In genomic region chr14:105708251-105709134, GRCh38 we compare ENCODE assay signal across 7 cellular contexts.
DNase-seq lines count a peak whose midpoint lies in the region; ATAC-seq, FAIRE-seq and TF ChIP-seq lines count a peak whose summit lies in the region.
"Not testable (repeated sequence)": the region's sequence is repeated elsewhere in the genome, so short reads cannot be mapped to it uniquely, and the experiment has no call there.

No MANE protein-coding gene starts in this region.

- TF ChIP-seq CTCF in GM13976 (IDR thresholded peaks at IDR 0.05; ENCODE audit: borderline replicate concordance, control extremely low read depth, extremely low read depth, insufficient read depth, missing control alignments); Peyer's patch (IDR thresholded peaks at IDR 0.05); GM12878 (IDR thresholded peaks at IDR 0.05 in 2 of 3, conservative IDR thresholded peaks at IDR 0.05 in 1 of 3; ENCODE audit: control insufficient read depth in 2 of 3, extremely low read depth in 1 of 3, insufficient read depth in 1 of 3, low read depth in 3 of 3, low read length in 3 of 3); mucosa of descending colon (IDR thresholded peaks at IDR 0.05): not testable (repeated sequence)

- peak; percentile 30 for DNase-seq in GM13976 (ENCODE audit: low spot score)
- DNase-seq in Peyer's patch: peak in 2 of 3 donors; percentile 52 to 68
- DNase-seq in activated CD8-positive, alpha-beta memory T cell treated with anti-CD3 and anti-CD28 coated beads for 24 hours: peak; percentile 40
- DNase-seq in GM12878 (ENCODE audit: low read depth, low spot score): not testable (repeated sequence)
- peak; percentile 29 for DNase-seq in islet precursor cell
- DNase-seq in mucosa of descending colon: peak in 1 of 3 donors; percentile 62

- H3K36me3 ChIP-seq in Peyer's patch; GM12878 (ENCODE audit: control insufficient read depth in 2 of 2, insufficient read depth in 2 of 2, low read length in 1 of 2); mucosa of descending colon (ENCODE audit: low read depth): not testable (repeated sequence)

- H3K4me2 ChIP-seq in GM12878 (ENCODE audit: control insufficient read depth, insufficient read depth): peak overlapping the region; percentile 26

- peaks cover 24% of the 10 kb centered on the region for H3K79me2 ChIP-seq in GM12878 (ENCODE audit: control insufficient read depth, insufficient read depth, low read length)

- FAIRE-seq in GM12878 (lab: Jason Lieb, UNC): not testable (repeated sequence)

- SMC1A ChIA-PET in GM12878 (lab: Charles Lee; ENCODE audit: uncharacterized antibody, unreplicated experiment): interaction anchor here (1.3 to 2.2 kb wide), 2 partner anchors 569 to 600 kb away, joined by 4 to 5 read pairs; no protein-coding TSS in a partner anchor

- H3K9me3 Mint-ChIP-seq in stimulated activated memory B cell treated with anti-CD40 and anti-IgM and Interleukin-4, amounts not matched to agents 10 μg/mL and 1 μg/mL and 100 μg/mL, for 72 hours: not testable (repeated sequence)

- not testable (repeated sequence) for H3K4me1 ChIP-seq in Peyer's patch; mucosa of descending colon (ENCODE audit: low read depth)
- H3K4me1 ChIP-seq in GM12878 (ENCODE audit: control insufficient read depth, insufficient read depth, low read length): peaks cover 15% of the 10 kb centered on the region

- H4K20me1 ChIP-seq in GM12878 (ENCODE audit: control insufficient read depth, insufficient read depth): not testable (repeated sequence)

- POLR2A ChIA-PET in GM12878 (lab: Charles Lee): not testable (repeated sequence)

- H2AFZ ChIP-seq in GM12878 (ENCODE audit: control insufficient read depth, low read depth, low read length): not testable (repeated sequence)

- H3K4me3 ChIP-seq in Peyer's patch (peak overlapping the region in 2 of 4 donors; percentile 14 to 37), GM12878 (peak overlapping the region; percentile 58; the same call in 1 of the 2 replicates)
- H3K4me3 ChIP-seq in mucosa of descending colon: not testable (repeated sequence)

- H3K9ac ChIP-seq in GM12878 (ENCODE audit: control insufficient read depth, insufficient read depth, low read length): peak overlapping the region; percentile 52

- WGBS in GM12878 (ENCODE audit: insufficient coverage, insufficient replicate concordance, low lambda C conversion rate, missing lambda C conversion rate): 23% methylated on average over 23 of the region's 24 CpGs

- H3K36me3 Mint-ChIP-seq in stimulated activated memory B cell treated with anti-CD40 and anti-IgM and Interleukin-4, amounts not matched to agents 10 μg/mL and 1 μg/mL and 100 μg/mL, for 72 hours: peaks cover 21% of the 10 kb centered on the region

- BruUV-seq in GM12878 (replicated peaks; lab: Mats Ljungman, UMichigan): not testable (repeated sequence)

- H3K27ac Mint-ChIP-seq in stimulated activated memory B cell treated with anti-CD40 and anti-IgM and Interleukin-4, amounts not matched to agents 10 μg/mL and 1 μg/mL and 100 μg/mL, for 72 hours: peak overlapping the region; percentile 88

- in situ Hi-C loops in GM13976 (cut with MboI; ENCODE audit: low sequenced_read_pairs, unreplicated experiment) (loop anchor here (5.0 kb wide), 1 partner anchor 121 kb away; no protein-coding TSS in a partner anchor), GM12878 (cut with MboI) (loop anchor here (10.0 kb wide), 2 partner anchors 124 to 566 kb away; no protein-coding TSS in a partner anchor)

- H3K27me3 Mint-ChIP-seq in stimulated activated memory B cell treated with anti-CD40 and anti-IgM and Interleukin-4, amounts not matched to agents 10 μg/mL and 1 μg/mL and 100 μg/mL, for 72 hours: not testable (repeated sequence)

- RAD21 ChIA-PET in GM12878 (lab: Charles Lee; ENCODE audit: unreplicated experiment): not testable (repeated sequence)

- peaks cover 33% of the 10 kb centered on the region for H3K4me1 Mint-ChIP-seq in stimulated activated memory B cell treated with anti-CD40 and anti-IgM and Interleukin-4, amounts not matched to agents 10 μg/mL and 1 μg/mL and 100 μg/mL, for 72 hours

- not testable (repeated sequence) for TF ChIP-seq POLR2A in Peyer's patch (IDR thresholded peaks at IDR 0.05)
- peak; percentile 74 for TF ChIP-seq POLR2A in GM12878 (IDR thresholded peaks at IDR 0.05; ENCODE audit: low read depth, low read length)

- H3K27me3 ChIP-seq in Peyer's patch; GM12878 (replicated peaks in 1 of 2; ENCODE audit: control insufficient read depth in 2 of 2, insufficient read depth in 2 of 2, low read length in 1 of 2): not testable (repeated sequence)

- H3K27ac ChIP-seq in Peyer's patch (peak overlapping the region in 1 of 4 donors; percentile 84), GM12878 (ENCODE audit: control insufficient read depth, insufficient read depth) (peak overlapping the region; percentile 74)

- not testable (repeated sequence) for H3K9me3 ChIP-seq in Peyer's patch; GM12878 (replicated peaks; ENCODE audit: control insufficient read depth, insufficient read depth, low read length); mucosa of descending colon

- ATAC-seq in GM12878 (peak; percentile 31), mucosa of descending colon (peak; percentile 5)
- peak; percentile 47 for ATAC-seq in stimulated activated memory B cell treated with anti-CD40 and anti-IgM and Interleukin-4, amounts not matched to agents 10 μg/mL and 1 μg/mL and 100 μg/mL, for 72 hours

- CTCF ChIA-PET in GM12878 (lab: Yijun Ruan, JAX): interaction anchor here (1.9 to 2.2 kb wide), 2 partner anchors 569 to 600 kb away, joined by 7 to 10 read pairs; no protein-coding TSS in a partner anchor

- H3K4me3 Mint-ChIP-seq in stimulated activated memory B cell treated with anti-CD40 and anti-IgM and Interleukin-4, amounts not matched to agents 10 μg/mL and 1 μg/mL and 100 μg/mL, for 72 hours: peak overlapping the region; percentile 80

- not testable (repeated sequence) for TF ChIP-seq EP300 in GM12878 (IDR thresholded peaks at IDR 0.05; ENCODE audit: borderline replicate concordance in 1 of 2, control insufficient read depth in 1 of 2, low read depth in 2 of 2, low read length in 2 of 2)

- not testable (repeated sequence) for TF ChIP-seq RAD21 in GM12878 (IDR thresholded peaks at IDR 0.05; ENCODE audit: insufficient read depth, low read depth, low read length)

- intact Hi-C loops in GM12878 (cut with micrococcal nuclease; ENCODE audit: unreplicated experiment) (loop anchor here (10.0 kb wide), 1 partner anchor 566 kb away; no protein-coding TSS in a partner anchor), mucosa of descending colon (cut with DNase I, micrococcal nuclease) (loop anchor here (5.0 to 10.0 kb wide), 2 partner anchors 121 to 124 kb away; no protein-coding TSS in a partner anchor)

TF ChIP-seq in GM12878, 131 proteins besides CTCF, POLR2A, EP300 and RAD21:
- 0 out of 3 replicates have a peak, but pooled peaks of 1 of the 2 experiments have one; percentile 4 for TF ChIP-seq EGR1 (IDR thresholded peaks at IDR 0.05; ENCODE audit: borderline replicate concordance in 1 of 2, low read depth in 2 of 2, low read length in 2 of 2)
- TF ChIP-seq PML (IDR thresholded peaks at IDR 0.05; ENCODE audit: low read length): peak; percentile 68; the same call in 1 of the 2 replicates
- peak; percentile 17; the same call in 1 of the 2 replicates for TF ChIP-seq CREB1 (IDR thresholded peaks at IDR 0.05; ENCODE audit: low read depth)
- TF ChIP-seq POLR2AphosphoS5 (IDR thresholded peaks at IDR 0.05; ENCODE audit: low read length): peak; percentile 74
- 0 out of 2 replicates have a peak, but pooled peaks have one; percentile 24 for TF ChIP-seq MAX (IDR thresholded peaks at IDR 0.05; ENCODE audit: low read depth, low read length)
- peak; percentile 13; the same call in 1 of the 2 replicates for TF ChIP-seq ZBED1 (IDR thresholded peaks at IDR 0.05; ENCODE audit: borderline replicate concordance)
- TF ChIP-seq SMAD5 (IDR thresholded peaks at IDR 0.05; ENCODE audit: low read depth): peak; percentile 81
- peak; percentile 79 for TF ChIP-seq USF1 (IDR thresholded peaks at IDR 0.05; ENCODE audit: borderline replicate concordance, extremely low read length, insufficient read depth, low read depth, low read length)
